In genomic region chr19:41928221-41928683, GRCh38 we compare ENCODE assay signal across 8 cellular contexts. TPM values are rescaled to one million over a fixed set of nuclear protein-coding genes. Genes with fewer than 3 reads are reported as not detected.
DNase-seq lines count a peak whose midpoint lies in the region; ATAC-seq and TF ChIP-seq lines count a peak whose summit lies in the region.

Gene ERFL, minus strand, starts transcription at chr19:41928449. Its CDS starts 15,530 bp downstream, at chr19:41912919.

- POLR2A ChIA-PET in AG04449 (lab: Yijun Ruan, JAX) = no interaction called here

- H3K4me2 ChIP-seq in skeletal muscle satellite cell (ENCODE audit: low read length) = peak within 1 kb of the TSS; percentile 89

- no peak for TF ChIP-seq CTCF in AG04449 (IDR thresholded peaks at IDR 0.05; ENCODE audit: insufficient read depth, low read length, missing control alignments)
- no peak for TF ChIP-seq CTCF in GM13976 (IDR thresholded peaks at IDR 0.05; ENCODE audit: borderline replicate concordance, control extremely low read depth, extremely low read depth, insufficient read depth, missing control alignments)
- no peak for TF ChIP-seq CTCF in glutamatergic neuron (IDR thresholded peaks at IDR 0.05; ENCODE audit: partially characterized antibody, unreplicated experiment)

- peaks cover 13% of the 10 kb centered on the region for H3K9me3 Mint-ChIP-seq in glutamatergic neuron (ENCODE audit: unreplicated experiment)

- CTCF ChIA-PET in AG04449 (lab: Yijun Ruan, JAX) = interaction anchor here (0.6 to 1.5 kb wide), 3 partner anchors 8 to 107 kb away, joined by 3 to 4 read pairs (median 4); no protein-coding TSS in a partner anchor

- H3K9ac ChIP-seq in skeletal muscle satellite cell (ENCODE audit: low read depth, low read length) = no peak within 1 kb of the TSS

- H3K4me1 ChIP-seq in skeletal muscle satellite cell (ENCODE audit: control insufficient read depth, insufficient read depth, low read length) = peaks cover 12% of the 10 kb centered on the region

- peak within 1 kb of the TSS; percentile 89 for H3K4me3 Mint-ChIP-seq in glutamatergic neuron (ENCODE audit: unreplicated experiment)

- peaks cover 80% of the 10 kb centered on the region for H3K27me3 ChIP-seq in skeletal muscle satellite cell (ENCODE audit: control insufficient read depth, insufficient read depth, low read length)

- peak within 1 kb of the TSS; percentile 52 for H3K4me3 ChIP-seq in AG04449 (ENCODE audit: low read depth, low read length)
- H3K4me3 ChIP-seq in skeletal muscle satellite cell (ENCODE audit: low read length) = peak within 1 kb of the TSS; percentile 65

- no peak for ATAC-seq in HG02973 (IDR thresholded peaks at IDR 0.05; ENCODE audit: unreplicated experiment)

- no peaks in the 10 kb centered on the region for H3K36me3 ChIP-seq in skeletal muscle satellite cell (ENCODE audit: insufficient read depth, low read length)

- DNase-seq in AG04449 (ENCODE audit: low read depth, low spot score) (no peak), GM13976 (ENCODE audit: low spot score) (peak; percentile 68), UCSD-AML1 (lab: John Stamatoyannopoulos, UW; ENCODE audit: unreplicated experiment) (peak; percentile 46), glutamatergic neuron (no peak), iPS-NIHi7 (ENCODE audit: extremely low spot score) (no peak), activated gamma-delta T cell (lab: John Stamatoyannopoulos, UW) (no peak)

- H3K36me3 Mint-ChIP-seq in glutamatergic neuron (ENCODE audit: unreplicated experiment) = no peaks in the 10 kb centered on the region

- no peak within 1 kb of the TSS for H3K27ac Mint-ChIP-seq in glutamatergic neuron (ENCODE audit: unreplicated experiment)

- in situ Hi-C loops in GM13976 (cut with MboI; ENCODE audit: low sequenced_read_pairs, unreplicated experiment) = no loop called here

- H3K27me3 Mint-ChIP-seq in glutamatergic neuron (ENCODE audit: unreplicated experiment) = peaks cover 19% of the 10 kb centered on the region

- H3K4me1 Mint-ChIP-seq in glutamatergic neuron (ENCODE audit: low read depth, unreplicated experiment) = peaks cover 25% of the 10 kb centered on the region

- no peaks in the 10 kb centered on the region for H3K9me3 ChIP-seq in skeletal muscle satellite cell (replicated peaks; ENCODE audit: low read length)

RNA-seq across cellular contexts. Expression of gene ERFL, which starts in this region (rescaled TPM):
- total RNA-seq in glutamatergic neuron (ENCODE audit: unreplicated experiment) = 1.6 TPM
- under 0.01 TPM in 1 of 2 replicates, not detected in the other for total RNA-seq in skeletal muscle satellite cell (2012; rRNA removed)

Comparison
In these comparisons a context has a peak if more than half of its experiments do, and no peak if none do; other contexts are left out.
1. DNase-seq: peak in GM13976 (single experiment) and UCSD-AML1 (single experiment); none in AG04449 (single experiment), glutamatergic neuron (single experiment), iPS-NIHi7 (single experiment) and activated gamma-delta T cell (single experiment).